Comparison of ENCODE assay signal across 11 cellular contexts in the genomic region with DNA sequence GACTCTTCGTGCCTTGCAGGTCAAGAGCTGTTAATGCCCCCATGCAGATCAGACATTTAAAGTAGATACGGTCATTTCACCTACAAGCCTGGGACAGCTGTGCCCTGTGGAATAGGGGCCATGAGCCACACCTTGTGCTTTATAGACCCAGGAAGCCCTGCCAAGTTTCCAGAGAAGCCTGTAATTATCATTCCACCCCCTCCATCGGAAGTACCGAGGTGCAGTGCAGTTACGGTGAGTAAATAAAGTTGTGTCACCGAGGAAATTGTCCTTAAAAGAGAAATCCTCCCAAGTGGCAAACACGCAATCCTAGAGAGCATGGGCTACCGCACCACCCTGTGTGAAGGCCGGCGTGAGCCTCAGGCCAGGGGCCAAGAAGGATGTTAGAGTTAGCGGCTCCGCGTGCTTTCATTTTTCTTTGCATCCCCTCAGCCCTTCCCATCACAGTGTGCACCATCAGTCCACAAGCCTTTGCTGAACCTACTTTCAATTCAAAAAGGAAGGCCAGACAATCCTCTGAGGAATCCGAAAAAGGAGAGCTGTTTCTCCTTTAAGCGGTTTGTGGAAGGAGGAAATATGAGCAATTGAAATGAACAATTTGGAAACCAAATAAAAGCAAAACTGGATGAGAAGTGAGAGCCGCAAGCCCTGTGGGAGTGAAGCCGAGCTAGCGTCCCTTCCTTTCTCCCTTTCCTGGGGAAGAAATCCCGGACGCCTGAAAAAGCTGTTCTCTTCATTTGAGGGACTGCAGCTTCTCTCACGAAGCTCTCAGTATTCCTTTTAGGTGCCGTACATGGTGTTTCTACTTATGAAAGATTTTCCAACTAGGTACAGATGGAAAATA.
DNase-seq lines count a peak whose midpoint lies in the region; ATAC-seq and TF ChIP-seq lines count a peak whose summit lies in the region.
"Had no signal": no experiment of that assay in that cellular context is flagged by ENCODE, and none has a peak within 500 bp of the region (broad histone marks: within the 10 kb centered on the region; RNA-seq: fewer than 3 reads in every experiment).

No MANE protein-coding gene starts in this region.

- no peak for TF ChIP-seq POLR2A in suprapubic skin (IDR thresholded peaks at IDR 0.05)

- no TSS peak for BruUV-seq in Panc1 (replicated peaks; lab: Mats Ljungman, UMichigan)

- H3K36me3 Mint-ChIP-seq in type B pancreatic cell = no peaks in the 10 kb centered on the region

- H3K27me3 ChIP-seq in H7 (ENCODE audit: control insufficient read depth, insufficient read depth, low read length) = no peaks in the 10 kb centered on the region
- no peaks in the 10 kb centered on the region for H3K27me3 ChIP-seq in Panc1 (ENCODE audit: control insufficient read depth, insufficient read depth, low read length)
- H3K27me3 ChIP-seq in suprapubic skin = peaks cover 18% of the 10 kb centered on the region

- peaks cover 27% of the 10 kb centered on the region for H3K4me1 Mint-ChIP-seq in type B pancreatic cell (ENCODE audit: unreplicated experiment)
- H3K4me1 Mint-ChIP-seq: activated B cell treated with CpG ODN at 0.5 μM for 24 hours had no signal

- H3K27me3 Mint-ChIP-seq in type B pancreatic cell = peaks cover 62% of the 10 kb centered on the region

- no peak for TF ChIP-seq CTCF in Panc1 (IDR thresholded peaks at IDR 0.05)
- no peak for TF ChIP-seq CTCF in suprapubic skin (IDR thresholded peaks at IDR 0.05)
- no peak for TF ChIP-seq CTCF in type B pancreatic cell (conservative IDR thresholded peaks at IDR 0.05)

- H3K36me3 ChIP-seq in H7 (replicated peaks; ENCODE audit: control insufficient read depth, insufficient read depth, low read length) (no peaks in the 10 kb centered on the region), Panc1 (ENCODE audit: control insufficient read depth, insufficient read depth, low read length) (no peaks in the 10 kb centered on the region), suprapubic skin (no peaks in the 10 kb centered on the region)

- no peak for TF ChIP-seq EP300 in suprapubic skin (IDR thresholded peaks at IDR 0.05)

- H3K27ac ChIP-seq in Panc1 (ENCODE audit: low read length) (peak overlapping the region; percentile 44; the same call in 1 of the 2 replicates), suprapubic skin (no peak overlapping the region)

- H3K9me3 ChIP-seq in Panc1 (ENCODE audit: control insufficient read depth, insufficient read depth, low read depth, low read length) (no peaks in the 10 kb centered on the region), suprapubic skin (no peaks in the 10 kb centered on the region)

- ATAC-seq in Panc1 (peak; percentile 60), left lobe of liver (peak; percentile 47)

- CTCF ChIA-PET in Panc1 (lab: Charles Lee) = interaction anchor here (1.9 kb wide), 1 partner anchor 406 kb away, joined by 8 read pairs; no protein-coding TSS in a partner anchor

- no peak overlapping the region for H3K4me3 ChIP-seq in H7 (ENCODE audit: insufficient read depth, low read depth, low read length)
- peak overlapping the region; percentile 26 to 54 for H3K4me3 ChIP-seq in Panc1 (ENCODE audit: low read depth in 2 of 2, low read length in 2 of 2)
- H3K4me3 ChIP-seq in suprapubic skin = peak overlapping the region; percentile 39

- DNase-seq in H7 (peak; percentile 16), Panc1 (ENCODE audit: low read depth, low spot score) (no peak), left lobe of liver (ENCODE audit: low spot score) (no peak), suprapubic skin (ENCODE audit: low spot score in 2 of 2) (no peak), type B pancreatic cell (ENCODE audit: extremely low spot score, unreplicated experiment) (no peak), iPS-NIHi7 (ENCODE audit: extremely low spot score) (no peak), NCI-H524 treated with DMSO at 0.1 percent for 48 hours (lab: John Stamatoyannopoulos, UW) (no peak)
- DNase-seq: activated B cell treated with CpG ODN at 0.5 μM for 24 hours; central memory CD4-positive, alpha-beta T cell; stimulated activated naive CD4-positive, alpha-beta T cell had no signal

- in situ Hi-C loops in Panc1 (cut with HindIII; ENCODE audit: low pct_unique_long_range_greater_than_20kb, low sequenced_read_pairs) = no loop called here

- H3K9me3 Mint-ChIP-seq in type B pancreatic cell = no peaks in the 10 kb centered on the region
- H3K9me3 Mint-ChIP-seq: activated B cell treated with CpG ODN at 0.5 μM for 24 hours; activated T-helper 2 cell treated with anti-CD3 and anti-CD28 coated beads, Interferon-gamma antibody, Interleukin-2, Interleukin-4, amounts not matched to agents 10 μg/mL and 5 μg/mL and 100 μg/mL, durations not matched to agents 14 hours and 24 hours and 36 hours had no signal

- WGBS in suprapubic skin = 29% methylated on average over 22 of the region's 22 CpGs

- H3K4me3 Mint-ChIP-seq in type B pancreatic cell = no peak overlapping the region
- H3K4me3 Mint-ChIP-seq: activated B cell treated with CpG ODN at 0.5 μM for 24 hours had no signal

- POLR2A ChIA-PET in Panc1 (lab: Charles Lee) = no interaction called here

- intact Hi-C loops in Panc1 (cut with micrococcal nuclease; ENCODE audit: unreplicated experiment) = no loop called here

- peaks cover 21% of the 10 kb centered on the region for H3K4me1 ChIP-seq in Panc1 (ENCODE audit: control insufficient read depth, insufficient read depth, low read length)
- peaks cover 21% of the 10 kb centered on the region for H3K4me1 ChIP-seq in suprapubic skin

- H3K27ac Mint-ChIP-seq in type B pancreatic cell = no peak overlapping the region
- H3K27ac Mint-ChIP-seq: activated B cell treated with CpG ODN at 0.5 μM for 24 hours; activated T-helper 2 cell treated with anti-CD3 and anti-CD28 coated beads, Interferon-gamma antibody, Interleukin-2, Interleukin-4, amounts not matched to agents 10 μg/mL and 5 μg/mL and 100 μg/mL, durations not matched to agents 14 hours and 24 hours and 36 hours had no signal
